In the genomic region with DNA sequence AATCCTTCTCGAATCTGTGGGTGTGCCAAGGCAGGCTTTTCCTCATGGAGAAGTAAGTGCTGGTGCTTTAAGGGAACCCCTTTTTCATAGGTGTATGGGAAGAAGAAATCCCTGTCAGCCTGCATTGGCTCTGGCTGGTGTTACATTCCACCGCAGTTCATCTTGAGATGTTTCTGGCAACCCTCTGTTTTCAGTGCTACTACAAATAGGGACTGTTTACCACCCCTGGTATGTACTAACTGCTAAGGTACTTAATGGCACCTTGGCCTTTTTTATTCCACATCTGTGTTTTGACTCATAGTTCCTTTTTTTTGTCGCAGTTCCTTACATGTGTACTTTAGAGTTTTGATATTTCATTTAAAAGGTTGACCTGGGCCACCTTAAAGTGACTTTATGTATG, we compare ENCODE assay signal across 1 cellular context.
A peak's percentile ranks its signal among the peaks of the same experiment; 100 is the strongest.
TF ChIP-seq lines count a peak whose summit lies in the region.

No MANE protein-coding gene starts in this region.

TF ChIP-seq in GM12878, 131 proteins besides CTCF, POLR2A, EP300 and RAD21:
- TF ChIP-seq DPF2 (IDR thresholded peaks at IDR 0.05) (0 out of 2 replicates have a peak, but pooled peaks have one; percentile 26), SPI1 (IDR thresholded peaks at IDR 0.05; ENCODE audit: borderline replicate concordance, insufficient read depth, low read depth, low read length) (peak; percentile 28; the same call in 1 of the 2 replicates), NR2F1 (conservative IDR thresholded peaks at IDR 0.05) (peak; percentile 80), ZNF207 (IDR thresholded peaks at IDR 0.05; ENCODE audit: borderline replicate concordance) (no peak)
- TF ChIP-seq, protein P1, sequence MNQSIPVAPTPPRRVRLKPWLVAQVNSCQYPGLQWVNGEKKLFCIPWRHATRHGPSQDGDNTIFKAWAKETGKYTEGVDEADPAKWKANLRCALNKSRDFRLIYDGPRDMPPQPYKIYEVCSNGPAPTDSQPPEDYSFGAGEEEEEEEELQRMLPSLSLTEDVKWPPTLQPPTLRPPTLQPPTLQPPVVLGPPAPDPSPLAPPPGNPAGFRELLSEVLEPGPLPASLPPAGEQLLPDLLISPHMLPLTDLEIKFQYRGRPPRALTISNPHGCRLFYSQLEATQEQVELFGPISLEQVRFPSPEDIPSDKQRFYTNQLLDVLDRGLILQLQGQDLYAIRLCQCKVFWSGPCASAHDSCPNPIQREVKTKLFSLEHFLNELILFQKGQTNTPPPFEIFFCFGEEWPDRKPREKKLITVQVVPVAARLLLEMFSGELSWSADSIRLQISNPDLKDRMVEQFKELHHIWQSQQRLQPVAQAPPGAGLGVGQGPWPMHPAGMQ (IDR thresholded peaks at IDR 0.05; ENCODE audit: borderline replicate concordance), result no peak
